16 cellular contexts compared by ENCODE assay signal in genomic region chr12:127025545-127025944, GRCh38.
DNase-seq lines count a peak whose midpoint lies in the region; ATAC-seq and TF ChIP-seq lines count a peak whose summit lies in the region.
"Had no signal": no experiment of that assay in that cellular context is flagged by ENCODE, and none has a peak within 500 bp of the region (broad histone marks: within the 10 kb centered on the region; RNA-seq: fewer than 3 reads in every experiment).

No MANE protein-coding gene starts in this region.

- H3K27me3 ChIP-seq in BJ (ENCODE audit: control insufficient read depth, insufficient read depth, low read length): no peaks in the 10 kb centered on the region
- no peaks in the 10 kb centered on the region for H3K27me3 ChIP-seq in PC-9 (ENCODE audit: insufficient read depth, low read depth)

- H2AFZ ChIP-seq in PC-9: no peak overlapping the region

- no peak overlapping the region for H3K4me2 ChIP-seq in PC-9

- no TSS peak for BruUV-seq in PC-9 (replicated peaks; lab: Mats Ljungman, UMichigan)

- H3K4me1 ChIP-seq in PC-9 (replicated peaks; ENCODE audit: insufficient read depth): no peaks in the 10 kb centered on the region

- no peak overlapping the region for H3K27ac ChIP-seq in PC-9
- H3K27ac ChIP-seq in substantia nigra (ENCODE audit: low read depth, low read length, poor library complexity, severe bottlenecking): no peak overlapping the region

- TF ChIP-seq CTCF in BJ (IDR thresholded peaks at IDR 0.05; ENCODE audit: insufficient read depth, low read depth, low read length): 0 out of 2 replicates have a peak, but pooled peaks have one; percentile 23
- TF ChIP-seq CTCF in PC-9 (conservative IDR thresholded peaks at IDR 0.05): peak; percentile 52
- no peak for TF ChIP-seq CTCF in fibroblast of pulmonary artery (IDR thresholded peaks at IDR 0.05; ENCODE audit: low read length, missing control alignments)

- no peaks in the 10 kb centered on the region for H3F3A ChIP-seq in PC-9 (ENCODE audit: insufficient read depth, low read depth)

- CTCF ChIA-PET in BJ (lab: Yijun Ruan, JAX): interaction anchor here (1.5 kb wide), 1 partner anchor 267 kb away, joined by 3 read pairs; no protein-coding TSS in a partner anchor
- CTCF ChIA-PET in PC-9 (lab: Charles Lee): interaction anchor here (0.7 kb wide), 1 partner anchor 83 kb away, joined by 4 read pairs; no protein-coding TSS in a partner anchor

- H3K9me2 ChIP-seq in PC-9 (ENCODE audit: insufficient read depth): no peaks in the 10 kb centered on the region

- H4K20me1 ChIP-seq in PC-9 (ENCODE audit: insufficient read depth): no peaks in the 10 kb centered on the region

- ATAC-seq in GM21360 (IDR thresholded peaks at IDR 0.05; ENCODE audit: unreplicated experiment) (peak; percentile 52), HG03175 (IDR thresholded peaks at IDR 0.05; ENCODE audit: unreplicated experiment) (no peak), left ventricle myocardium superior (no peak), HG03342 (IDR thresholded peaks at IDR 0.05; ENCODE audit: unreplicated experiment) (no peak)
- ATAC-seq: activated CD4-positive, CD25-positive, alpha-beta regulatory T cell treated with anti-CD3 and anti-CD28 coated beads, Interleukin-2, amount 50 U/mL, for 24 hours had no signal

- no peaks in the 10 kb centered on the region for H3K9me3 ChIP-seq in PC-9 (ENCODE audit: insufficient read depth, low read depth)

- H3K4me3 ChIP-seq in BJ (ENCODE audit: low read depth, low read length): no peak overlapping the region
- no peak overlapping the region for H3K4me3 ChIP-seq in PC-9
- no peak overlapping the region for H3K4me3 ChIP-seq in fibroblast of pulmonary artery (replicated peaks; ENCODE audit: low read depth, low read length)

- intact Hi-C loops in PC-9 (cut with micrococcal nuclease; ENCODE audit: unreplicated experiment) (no loop called here), left ventricle myocardium superior (cut with micrococcal nuclease) (no loop called here)

- no peaks in the 10 kb centered on the region for H3K36me3 ChIP-seq in BJ (ENCODE audit: control insufficient read depth, insufficient read depth, low read length)
- no peaks in the 10 kb centered on the region; the same call in 1 of the 2 replicates for H3K36me3 ChIP-seq in PC-9 (ENCODE audit: low read depth)

- POLR2A ChIA-PET in BJ (lab: Charles Lee) (no interaction called here), PC-9 (lab: Charles Lee; ENCODE audit: unreplicated experiment) (no interaction called here)

- DNase-seq in BJ (ENCODE audit: low read depth) (no peak), PC-9 (no peak), fibroblast of pulmonary artery (ENCODE audit: low read depth) (peak; percentile 1), substantia nigra (lab: John Stamatoyannopoulos, UW) (no peak), left ventricle myocardium superior (no peak)
- DNase-seq: activated naive CD4-positive, alpha-beta T cell; caudate nucleus; glutamatergic neuron; KBM-7; kidney glomerular epithelial cell; NCI-H1694; stimulated activated CD4-positive, alpha-beta T cell treated with anti-CD3 and anti-CD28 coated beads, Interleukin-15, amount 100 ng/mL, for 24 hours had no signal

- H3K79me2 ChIP-seq in PC-9 (ENCODE audit: low read depth): no peaks in the 10 kb centered on the region
